In genomic region chr12:126347421-126347820, GRCh38 we compare ENCODE assay signal across 26 cellular contexts.
DNase-seq lines count a peak whose midpoint lies in the region; ATAC-seq and TF ChIP-seq lines count a peak whose summit lies in the region.
"Had no signal": no experiment of that assay in that cellular context is flagged by ENCODE, and none has a peak within 500 bp of the region (broad histone marks: within the 10 kb centered on the region; RNA-seq: fewer than 3 reads in every experiment).

No MANE protein-coding gene starts in this region.

- DNase-seq in HFF-Myc (ENCODE audit: extremely low read depth, low read depth) (no peak), WERI-Rb-1 (peak; percentile 9), RKO (ENCODE audit: low spot score) (no peak)
- DNase-seq in stimulated activated naive CD8-positive, alpha-beta T cell treated with anti-CD3 and anti-CD28 coated beads, Interleukin-15, Interleukin-2, amounts not matched to agents 100 U/mL and 50 U/mL, for 24 hours, result no peak
- DNase-seq: activated CD4-positive, alpha-beta T cell treated with anti-CD3 and anti-CD28 coated beads, Interleukin-2, amount 10 ng/mL, durations not matched to agents 7 days and 5 days; activated gamma-delta T cell; activated T-cell treated with anti-CD3 and anti-CD28 coated beads for 4 hours; AML-193; caudate nucleus; COR-L47; erythroblast; naive thymus-derived CD8-positive, alpha-beta T cell; NCI-H1417 treated with DMSO at 0.1 percent for 48 hours; NCI-H524 treated with DMSO at 0.1 percent for 48 hours; posterior cingulate gyrus; SHP77 treated with DMSO at 0.1 percent for 48 hours; stimulated activated CD4-positive, alpha-beta T cell treated with anti-CD3 and anti-CD28 coated beads, Interleukin-1b, Interleukin-23, amount 100 ng/mL, for 48 hours; T-helper 1 cell had no signal

- no peaks in the 10 kb centered on the region for H4K20me1 ChIP-seq in neural cell (ENCODE audit: insufficient read depth)

- no peak for TF ChIP-seq RAD21 in neural cell (conservative IDR thresholded peaks at IDR 0.05)

- ATAC-seq in GM21515 (IDR thresholded peaks at IDR 0.05; ENCODE audit: unreplicated experiment) (no peak), HG02885 (IDR thresholded peaks at IDR 0.05; ENCODE audit: poor library complexity, unreplicated experiment) (no peak)
- ATAC-seq in stimulated activated naive CD8-positive, alpha-beta T cell treated with anti-CD3 and anti-CD28 coated beads, Interleukin-15, Interleukin-2, amounts not matched to agents 100 U/mL and 50 U/mL, for 24 hours, result no peak
- ATAC-seq: gastroesophageal sphincter; HepG2; naive thymus-derived CD8-positive, alpha-beta T cell; stimulated activated memory B cell treated with anti-CD40 and anti-IgM and Interleukin-4, amounts not matched to agents 10 μg/mL and 1 μg/mL and 100 μg/mL, for 72 hours had no signal

- no peaks in the 10 kb centered on the region for H3K9me2 ChIP-seq in neural cell (ENCODE audit: insufficient read depth, low read length)

- H3K79me2 ChIP-seq in neural cell (replicated peaks; ENCODE audit: insufficient read depth, low read length), result no peaks in the 10 kb centered on the region

- H3K36me3 ChIP-seq in WERI-Rb-1 (no peaks in the 10 kb centered on the region), neural cell (ENCODE audit: insufficient read depth, low read length) (no peaks in the 10 kb centered on the region)
- H3K36me3 ChIP-seq: gastroesophageal sphincter, tibial nerve had no signal

- H3K4me2 ChIP-seq in neural cell (ENCODE audit: low read length), result no peak overlapping the region

- H2AFZ ChIP-seq in neural cell (ENCODE audit: low read depth, low read length), result no peak overlapping the region

- H3K4me3 ChIP-seq in HFF-Myc (replicated peaks; ENCODE audit: low read depth, low read length), result no peak overlapping the region
- H3K4me3 ChIP-seq in WERI-Rb-1 (ENCODE audit: low read depth, low read length), result no peak overlapping the region
- no peak overlapping the region for H3K4me3 ChIP-seq in neural cell (ENCODE audit: low read length)
- H3K4me3 ChIP-seq: gastroesophageal sphincter, tibial nerve had no signal

- H3K27me3 ChIP-seq in WERI-Rb-1 (ENCODE audit: insufficient read depth, low read depth, severe bottlenecking) (peaks cover 12% of the 10 kb centered on the region), neural cell (ENCODE audit: insufficient read depth, low read depth, low read length) (no peaks in the 10 kb centered on the region)
- H3K27me3 ChIP-seq: gastroesophageal sphincter, tibial nerve had no signal

- no peaks in the 10 kb centered on the region for H3K9me3 ChIP-seq in WERI-Rb-1 (ENCODE audit: severe bottlenecking)
- H3K9me3 ChIP-seq in neural cell (ENCODE audit: low read length), result no peaks in the 10 kb centered on the region
- H3K9me3 ChIP-seq: gastroesophageal sphincter, tibial nerve had no signal

- H3F3A ChIP-seq in neural cell (ENCODE audit: insufficient read depth, low read length, poor library complexity, severe bottlenecking), result no peaks in the 10 kb centered on the region

- no peak overlapping the region for H3K9ac ChIP-seq in neural cell (ENCODE audit: low read length)

- H3K27ac ChIP-seq in C4-2B, result no peak overlapping the region
- no peak overlapping the region for H3K27ac ChIP-seq in WERI-Rb-1
- no peak overlapping the region for H3K27ac ChIP-seq in neural cell (ENCODE audit: low read length)
- H3K27ac ChIP-seq: gastroesophageal sphincter, tibial nerve had no signal

- peak; percentile 17 for TF ChIP-seq CTCF in C4-2B (conservative IDR thresholded peaks at IDR 0.05)
- TF ChIP-seq CTCF in HFF-Myc (IDR thresholded peaks at IDR 0.05; ENCODE audit: low read depth, low read length, missing control alignments), result peak; percentile 31
- peak; percentile 49 for TF ChIP-seq CTCF in WERI-Rb-1 (IDR thresholded peaks at IDR 0.05; ENCODE audit: low read depth, low read length)
- TF ChIP-seq CTCF in neural cell (IDR thresholded peaks at IDR 0.05; ENCODE audit: poor library complexity, severe bottlenecking), result peak; percentile 22

- no peak for TF ChIP-seq EP300 in neural cell (conservative IDR thresholded peaks at IDR 0.05; ENCODE audit: poor library complexity, severe bottlenecking)

TF ChIP-seq in neural cell, 6 proteins besides CTCF, POLR2A, EP300 and RAD21:
- TF ChIP-seq POLR2AphosphoS5 (IDR thresholded peaks at IDR 0.05), result no peak
